Comparison of ENCODE assay signal across 1 cellular context in genomic region chr3:65597952-65598413, GRCh38.
TF ChIP-seq lines count a peak whose summit lies in the region.

No MANE protein-coding gene starts in this region.

TF ChIP-seq in WTC11, 78 proteins besides CTCF, POLR2A, EP300 and RAD21 (continued from another document and continues in another):
- TF ChIP-seq PRDM15 (CRISPR knock-in tag; IDR thresholded peaks at IDR 0.05) (no peak), ZNF512 (CRISPR knock-in tag; IDR thresholded peaks at IDR 0.05; ENCODE audit: borderline replicate concordance) (no peak), E2F1 (CRISPR knock-in tag; IDR thresholded peaks at IDR 0.05) (no peak), USF1 (CRISPR knock-in tag; IDR thresholded peaks at IDR 0.05) (no peak; the same call in 1 of the 2 replicates), CDX4 (CRISPR knock-in tag; IDR thresholded peaks at IDR 0.05; ENCODE audit: borderline replicate concordance) (no peak), ESRRA (CRISPR knock-in tag; IDR thresholded peaks at IDR 0.05; ENCODE audit: borderline replicate concordance) (no peak), ELF4 (CRISPR knock-in tag; IDR thresholded peaks at IDR 0.05; ENCODE audit: low read depth) (no peak), E2F4 (CRISPR knock-in tag; IDR thresholded peaks at IDR 0.05; ENCODE audit: borderline replicate concordance, low read depth) (no peak), NFYB (CRISPR knock-in tag; conservative IDR thresholded peaks at IDR 0.05; ENCODE audit: low read depth) (0 out of 2 replicates have a peak, but pooled peaks have one; percentile 10), ATF3 (CRISPR knock-in tag; conservative IDR thresholded peaks at IDR 0.05) (no peak), ZNF423 (CRISPR knock-in tag; IDR thresholded peaks at IDR 0.05) (no peak), JAZF1 (CRISPR knock-in tag; IDR thresholded peaks at IDR 0.05) (no peak), MLX (CRISPR knock-in tag; IDR thresholded peaks at IDR 0.05) (no peak), IRF1 (CRISPR knock-in tag; IDR thresholded peaks at IDR 0.05) (peak; percentile 90), HMGA2 (CRISPR knock-in tag; IDR thresholded peaks at IDR 0.05) (no peak), ZNF138 (CRISPR knock-in tag; conservative IDR thresholded peaks at IDR 0.05) (no peak), ZSCAN18 (CRISPR knock-in tag; IDR thresholded peaks at IDR 0.05) (no peak), GABPB1 (CRISPR knock-in tag; IDR thresholded peaks at IDR 0.05) (no peak), ARID4B (CRISPR knock-in tag; IDR thresholded peaks at IDR 0.05; ENCODE audit: borderline replicate concordance) (no peak), SOX15 (CRISPR knock-in tag; IDR thresholded peaks at IDR 0.05) (no peak), ZNF425 (CRISPR knock-in tag; conservative IDR thresholded peaks at IDR 0.05) (no peak), RELA (CRISPR knock-in tag; IDR thresholded peaks at IDR 0.05; ENCODE audit: borderline replicate concordance) (0 out of 2 replicates have a peak, but pooled peaks have one; percentile 58), AR (CRISPR knock-in tag; IDR thresholded peaks at IDR 0.05) (no peak), KAT7 (CRISPR knock-in tag; IDR thresholded peaks at IDR 0.05; ENCODE audit: borderline replicate concordance) (no peak), TEAD4 (CRISPR knock-in tag; IDR thresholded peaks at IDR 0.05) (no peak), CBFB (CRISPR knock-in tag; IDR thresholded peaks at IDR 0.05; ENCODE audit: low read depth) (no peak), ZBTB43 (CRISPR knock-in tag; IDR thresholded peaks at IDR 0.05) (no peak)
